ENCODE assay signal across 1 cellular context in genomic region chr6:21831531-21832291, GRCh38.
TF ChIP-seq lines count a peak whose summit lies in the region.

No MANE protein-coding gene starts in this region.

TF ChIP-seq in HEK293T, 16 proteins besides CTCF, POLR2A, EP300 and RAD21 (continued from another document):
- peak; percentile 61 for TF ChIP-seq L3MBTL2 (conservative IDR thresholded peaks at IDR 0.05)
